In genomic region chr14:99067141-99067920, GRCh38 we compare ENCODE assay signal across 21 cellular contexts.
A peak's percentile ranks its signal among the peaks of the same experiment; 100 is the strongest.
DNase-seq lines count a peak whose midpoint lies in the region; ATAC-seq, FAIRE-seq and TF ChIP-seq lines count a peak whose summit lies in the region.
"Had no signal": no experiment of that assay in that cellular context is flagged by ENCODE, and none has a peak within 500 bp of the region (broad histone marks: within the 10 kb centered on the region; RNA-seq: fewer than 3 reads in every experiment).

No MANE protein-coding gene starts in this region.

- H3K9me3 ChIP-seq in kidney (ENCODE audit: control insufficient read depth in 1 of 2, low read length in 2 of 2) (peaks cover 0 to 2% of the 10 kb centered on the region in 2 donors), osteoblast (ENCODE audit: low read depth, low read length) (no peaks in the 10 kb centered on the region)

- H3K36me3 ChIP-seq in kidney (ENCODE audit: control insufficient read depth in 1 of 2, insufficient read depth in 2 of 2, low read length in 2 of 2) (no peaks in the 10 kb centered on the region), osteoblast (ENCODE audit: insufficient read depth, low read length) (no peaks in the 10 kb centered on the region)
- H3K36me3 ChIP-seq: BLaER1 treated with 17β-estradiol and CSF1 and Interleukin-3, amounts not matched to agents 10 nM and 100 nM; Peyer's patch had no signal

- H4K20me1 ChIP-seq in osteoblast (ENCODE audit: insufficient read depth, low read length): no peaks in the 10 kb centered on the region
- H4K20me1 ChIP-seq: BLaER1 treated with 17β-estradiol and CSF1 and Interleukin-3, amounts not matched to agents 10 nM and 100 nM had no signal

- no peak for TF ChIP-seq POLR2A in GM12891 (IDR thresholded peaks at IDR 0.05; ENCODE audit: low read depth, low read length)

- H3K27ac Mint-ChIP-seq in Calu3 (ENCODE audit: unreplicated experiment): peak overlapping the region; percentile 78
- peak overlapping the region; percentile 83 for H3K27ac Mint-ChIP-seq in central memory CD8-positive, alpha-beta T cell (ENCODE audit: low read depth)
- H3K27ac Mint-ChIP-seq: CD8-positive, alpha-beta T cell; IgD-negative memory B cell had no signal

- H3K9me3 Mint-ChIP-seq in Calu3 (ENCODE audit: low read depth, unreplicated experiment): peaks cover 6% of the 10 kb centered on the region
- no peaks in the 10 kb centered on the region for H3K9me3 Mint-ChIP-seq in central memory CD8-positive, alpha-beta T cell

- no peaks in the 10 kb centered on the region for H3K79me2 ChIP-seq in osteoblast (ENCODE audit: insufficient read depth, low read length)

- H3K27me3 ChIP-seq in osteoblast (ENCODE audit: insufficient read depth, low read length): no peaks in the 10 kb centered on the region
- H3K27me3 ChIP-seq: BLaER1 treated with 17β-estradiol and CSF1 and Interleukin-3, amounts not matched to agents 10 nM and 100 nM; Peyer's patch had no signal

- H3K4me1 Mint-ChIP-seq in Calu3 (ENCODE audit: low read depth, unreplicated experiment): peaks cover 35% of the 10 kb centered on the region
- H3K4me1 Mint-ChIP-seq in central memory CD8-positive, alpha-beta T cell: peaks cover 5% of the 10 kb centered on the region
- H3K4me1 Mint-ChIP-seq: IgD-negative memory B cell had no signal

- H3K27me3 Mint-ChIP-seq in Calu3 (ENCODE audit: unreplicated experiment): no peaks in the 10 kb centered on the region
- no peaks in the 10 kb centered on the region for H3K27me3 Mint-ChIP-seq in central memory CD8-positive, alpha-beta T cell

- H3K4me3 ChIP-seq in kidney (ENCODE audit: low read length in 2 of 2): no peak overlapping the region
- no peak overlapping the region for H3K4me3 ChIP-seq in osteoblast (ENCODE audit: insufficient read depth, low read length)
- H3K4me3 ChIP-seq: BLaER1 treated with 17β-estradiol and CSF1 and Interleukin-3, amounts not matched to agents 10 nM and 100 nM; Peyer's patch had no signal

- BruUV-seq in Calu3 (replicated peaks; lab: Mats Ljungman, UMichigan): no TSS peak

- no peak for ATAC-seq in central memory CD8-positive, alpha-beta T cell (replicated peaks; ENCODE audit: extremely low read depth, poor library complexity, severe bottlenecking)
- ATAC-seq in HG03095 (IDR thresholded peaks at IDR 0.05; ENCODE audit: unreplicated experiment) (no peak), HG02884 (IDR thresholded peaks at IDR 0.05; ENCODE audit: unreplicated experiment) (no peak)
- ATAC-seq: CD8-positive, alpha-beta T cell; Right ventricle myocardium inferior had no signal

- no peak overlapping the region for H3K4me2 ChIP-seq in osteoblast (ENCODE audit: insufficient read depth, low read length)
- H3K4me2 ChIP-seq: BLaER1 treated with 17β-estradiol and CSF1 and Interleukin-3, amounts not matched to agents 10 nM and 100 nM had no signal

- DNase-seq in Calu3 (no peak), kidney (peak; percentile 65), osteoblast (ENCODE audit: insufficient read length, low spot score, missing footprints) (peak; percentile 47), GM12891 (ENCODE audit: insufficient read length, low spot score) (no peak), medulla oblongata (ENCODE audit: extremely low spot score) (no peak)
- DNase-seq in central memory CD8-positive, alpha-beta T cell (ENCODE audit: low spot score in 2 of 2): no peak
- DNase-seq: CD8-positive, alpha-beta T cell; DMS79; NCI-H1092 treated with DMSO at 0.1 percent for 48 hours; NCI-H2081; NCI-H2171 treated with DMSO at 0.1 percent for 48 hours; NCI-H446; NCI-H69; Peyer's patch had no signal

- H3K4me3 Mint-ChIP-seq in Calu3 (ENCODE audit: low read depth, unreplicated experiment): no peak overlapping the region
- no peak overlapping the region for H3K4me3 Mint-ChIP-seq in central memory CD8-positive, alpha-beta T cell
- H3K4me3 Mint-ChIP-seq: CD8-positive, alpha-beta T cell; IgD-negative memory B cell had no signal

- TF ChIP-seq CTCF in Calu3 (IDR thresholded peaks at IDR 0.05; ENCODE audit: unreplicated experiment): no peak
- TF ChIP-seq CTCF in kidney (IDR thresholded peaks at IDR 0.05; ENCODE audit: borderline replicate concordance, extremely low read depth, insufficient read depth): no peak
- no peak for TF ChIP-seq CTCF in osteoblast (IDR thresholded peaks at IDR 0.05; ENCODE audit: extremely low read depth, low read depth, low read length)

- H3K27ac ChIP-seq in kidney (ENCODE audit: low read depth in 2 of 2, low read length in 2 of 2) (no peak overlapping the region), osteoblast (ENCODE audit: low read depth, low read length) (no peak overlapping the region)
- H3K27ac ChIP-seq: BLaER1 treated with 17β-estradiol and CSF1 and Interleukin-3, amounts not matched to agents 10 nM and 100 nM; Peyer's patch had no signal

- H3K4me1 ChIP-seq in kidney (ENCODE audit: control insufficient read depth in 1 of 2, insufficient read depth in 1 of 2, low read depth in 1 of 2, low read length in 2 of 2): no peaks in the 10 kb centered on the region
- no peaks in the 10 kb centered on the region for H3K4me1 ChIP-seq in osteoblast (ENCODE audit: insufficient read depth, low read length)
- H3K4me1 ChIP-seq: BLaER1 treated with 17β-estradiol and CSF1 and Interleukin-3, amounts not matched to agents 10 nM and 100 nM had no signal

- H3K9ac ChIP-seq in kidney (ENCODE audit: low read length in 2 of 2): no peak overlapping the region
- H3K9ac ChIP-seq: BLaER1 treated with 17β-estradiol and CSF1 and Interleukin-3, amounts not matched to agents 10 nM and 100 nM had no signal

- CTCF ChIA-PET in Calu3 (lab: Charles Lee): interaction anchor here (0.5 to 1.3 kb wide), 3 partner anchors 31 to 199 kb away, joined by 3 to 8 read pairs (median 3); no protein-coding TSS in a partner anchor

- FAIRE-seq in kidney (lab: Jason Lieb, UNC) (no peak), GM12891 (lab: Jason Lieb, UNC) (no peak)
- FAIRE-seq: A204.1, H1 had no signal

- no peak overlapping the region for H2AFZ ChIP-seq in osteoblast (ENCODE audit: low read length)

- H3K36me3 Mint-ChIP-seq in Calu3 (ENCODE audit: insufficient read depth, unreplicated experiment): peaks cover 31% of the 10 kb centered on the region
- no peaks in the 10 kb centered on the region for H3K36me3 Mint-ChIP-seq in central memory CD8-positive, alpha-beta T cell (ENCODE audit: insufficient read depth)
- H3K36me3 Mint-ChIP-seq: CD8-positive, alpha-beta T cell; IgD-negative memory B cell had no signal

- intact Hi-C loops in Calu3 (cut with micrococcal nuclease; ENCODE audit: unreplicated experiment): loop anchor here (10.0 kb wide), 2 partner anchors 93 to 253 kb away; no protein-coding TSS in a partner anchor
- intact Hi-C loops in kidney (cut with DNase I): no loop called here

TF ChIP-seq in GM12891, 5 proteins besides CTCF, POLR2A, EP300 and RAD21:
- TF ChIP-seq TAF1 (IDR thresholded peaks at IDR 0.05; ENCODE audit: low read depth, low read length): no peak

Comparison
In these comparisons a context has a peak if more than half of its experiments do, and no peak if none do; other contexts are left out.
1. DNase-seq: peak in kidney (single experiment) and osteoblast (single experiment); none in Calu3 (single experiment), central memory CD8-positive, alpha-beta T cell (0 of 2), GM12891 (single experiment) and medulla oblongata (single experiment).